13 cellular contexts compared by ENCODE assay signal in genomic region chr9:78314953-78315870, GRCh38. TPM values are rescaled to one million over a fixed set of nuclear protein-coding genes. Genes with fewer than 3 reads are reported as not detected.
DNase-seq lines count a peak whose midpoint lies in the region; TF ChIP-seq lines count a peak whose summit lies in the region.
"Had no signal": no experiment of that assay in that cellular context is flagged by ENCODE, and none has a peak within 500 bp of the region (broad histone marks: within the 10 kb centered on the region; RNA-seq: fewer than 3 reads in every experiment).

No MANE protein-coding gene starts in this region.

- TF ChIP-seq CTCF in 22Rv1 (IDR thresholded peaks at IDR 0.05), result no peak
- TF ChIP-seq CTCF in fibroblast of pulmonary artery (IDR thresholded peaks at IDR 0.05; ENCODE audit: low read length, missing control alignments), result no peak
- no peak for TF ChIP-seq CTCF in ascending aorta (IDR thresholded peaks at IDR 0.05)
- no peak for TF ChIP-seq CTCF in sigmoid colon (IDR thresholded peaks at IDR 0.05)

- intact Hi-C loops in ascending aorta (cut with DNase I) (no loop called here), sigmoid colon (cut with DNase I) (no loop called here)

- H3K27me3 ChIP-seq in ascending aorta (no peaks in the 10 kb centered on the region), sigmoid colon (no peaks in the 10 kb centered on the region)
- H3K27me3 ChIP-seq: tibial nerve had no signal

- TF ChIP-seq EP300 in sigmoid colon (IDR thresholded peaks at IDR 0.05), result no peak

- no peaks in the 10 kb centered on the region for H3K36me3 ChIP-seq in ascending aorta
- H3K36me3 ChIP-seq in sigmoid colon, result peaks cover 0 to 9% (median 0%) of the 10 kb centered on the region in 4 donors
- H3K36me3 ChIP-seq: prostate gland had no signal

- WGBS in sigmoid colon, 2 donors, result 45 to 61% methylated on average over 8 of the region's 8 CpGs

- H3K9me3 ChIP-seq in ascending aorta (no peaks in the 10 kb centered on the region), sigmoid colon (no peaks in the 10 kb centered on the region)
- H3K9me3 ChIP-seq: prostate gland, tibial nerve had no signal

- H3K4me3 ChIP-seq in fibroblast of pulmonary artery (replicated peaks; ENCODE audit: low read depth, low read length) (no peak overlapping the region), ascending aorta (no peak overlapping the region), sigmoid colon (no peak overlapping the region)
- H3K4me3 ChIP-seq: prostate gland, tibial nerve had no signal

- H3K4me1 ChIP-seq in ascending aorta (no peaks in the 10 kb centered on the region), sigmoid colon (peaks cover 0 to 10% (median 4%) of the 10 kb centered on the region in 4 donors)
- H3K4me1 ChIP-seq: prostate gland had no signal

- DNase-seq in GM03348 (ENCODE audit: low spot score) (peak; percentile 86), fibroblast of pulmonary artery (ENCODE audit: low read depth) (peak; percentile 45), NAMALWA (ENCODE audit: low spot score) (no peak), ascending aorta (ENCODE audit: low spot score in 2 of 2) (no peak), sigmoid colon (no peak), NK-92 (lab: John Stamatoyannopoulos, UW; ENCODE audit: unreplicated experiment) (no peak)
- peak; percentile 41 for DNase-seq in activated CD8-positive, alpha-beta memory T cell treated with anti-CD3 and anti-CD28 coated beads, Interleukin-2, amount 50 U/mL, for 48 hours
- DNase-seq: activated T-cell treated with anti-CD3 and anti-CD28 coated beads, Interleukin-2, amount 50 U/mL, for 72 hours; COR-L47; NCI-H1092 had no signal

- no peak for TF ChIP-seq POLR2A in sigmoid colon (IDR thresholded peaks at IDR 0.05)

- peak overlapping the region; percentile 12; the same call in 1 of the 2 replicates for H3K27ac ChIP-seq in 22Rv1
- no peak overlapping the region for H3K27ac ChIP-seq in ascending aorta
- H3K27ac ChIP-seq in sigmoid colon, result no peak overlapping the region
- H3K27ac ChIP-seq: prostate gland, tibial nerve had no signal

RNA-seq across cellular contexts. Expression of gene PSAT1, which starts 18.3 kb away (rescaled TPM):
- total RNA-seq in ascending aorta (1.9 TPM), sigmoid colon (1 to 10 TPM; 1.4 to 5.1 (median 2.5) TPM)
- 10 to 100 TPM in 1 of 3 donors, 1 to 10 TPM in 2; 1.2 to 34.4 (median 9.0) TPM for polyA plus RNA-seq in sigmoid colon

Comparison
In these comparisons a context has a peak if more than half of its experiments do, and no peak if none do; other contexts are left out.
1. DNase-seq: peak in GM03348 (single experiment), activated CD8-positive, alpha-beta memory T cell treated with anti-CD3 and anti-CD28 coated beads, Interleukin-2, amount 50 U/mL, for 48 hours (single experiment) and fibroblast of pulmonary artery (single experiment); none in NAMALWA (single experiment), ascending aorta (0 of 2), sigmoid colon (single experiment) and NK-92 (single experiment).